In genomic region chr14:100037351-100037750, GRCh38 we compare ENCODE assay signal across 20 cellular contexts. TPM values are rescaled to one million over a fixed set of nuclear protein-coding genes. Genes with fewer than 3 reads are reported as not detected.
DNase-seq lines count a peak whose midpoint lies in the region; ATAC-seq and TF ChIP-seq lines count a peak whose summit lies in the region.
"Had no signal": no experiment of that assay in that cellular context is flagged by ENCODE, and none has a peak within 500 bp of the region (broad histone marks: within the 10 kb centered on the region; RNA-seq: fewer than 3 reads in every experiment).

No MANE protein-coding gene starts in this region.

- H3K36me3 Mint-ChIP-seq in mesothelial cell of epicardium: no peaks in the 10 kb centered on the region
- no peaks in the 10 kb centered on the region for H3K36me3 Mint-ChIP-seq in T-helper 17 cell (ENCODE audit: low read depth)
- no peaks in the 10 kb centered on the region for H3K36me3 Mint-ChIP-seq in activated naive CD4-positive, alpha-beta T cell treated with anti-CD3 and anti-CD28 coated beads, Interleukin-2, amount 10 ng/mL, durations not matched to agents 7 days and 5 days

- peaks cover 63% of the 10 kb centered on the region for H3K4me1 Mint-ChIP-seq in mesothelial cell of epicardium
- peaks cover 6% of the 10 kb centered on the region for H3K4me1 Mint-ChIP-seq in T-helper 17 cell
- H3K4me1 Mint-ChIP-seq in activated naive CD4-positive, alpha-beta T cell treated with anti-CD3 and anti-CD28 coated beads, Interleukin-2, amount 10 ng/mL, durations not matched to agents 7 days and 5 days: no peaks in the 10 kb centered on the region

- H3K27me3 ChIP-seq in left lung: no peaks in the 10 kb centered on the region
- H3K27me3 ChIP-seq: gastroesophageal sphincter, ovary, SJSA1 had no signal

- H3K36me3 ChIP-seq in left lung: no peaks in the 10 kb centered on the region
- H3K36me3 ChIP-seq: gastroesophageal sphincter, ovary, SJSA1 had no signal

- H3K4me3 ChIP-seq in left lung: no peak overlapping the region
- H3K4me3 ChIP-seq: gastroesophageal sphincter, ovary, SJSA1, skin epidermis had no signal

- H3K4me3 Mint-ChIP-seq in mesothelial cell of epicardium: no peak overlapping the region
- H3K4me3 Mint-ChIP-seq in T-helper 17 cell: no peak overlapping the region
- H3K4me3 Mint-ChIP-seq in activated naive CD4-positive, alpha-beta T cell treated with anti-CD3 and anti-CD28 coated beads, Interleukin-2, amount 10 ng/mL, durations not matched to agents 7 days and 5 days: no peak overlapping the region

- ATAC-seq in esophagus mucosa (peak; percentile 18), left lung (no peak), T-helper 17 cell (no peak)
- ATAC-seq: gastroesophageal sphincter, left lobe of liver had no signal

- H3K27ac Mint-ChIP-seq in mesothelial cell of epicardium: peak overlapping the region; percentile 54
- H3K27ac Mint-ChIP-seq in T-helper 17 cell: no peak overlapping the region
- no peak overlapping the region for H3K27ac Mint-ChIP-seq in activated naive CD4-positive, alpha-beta T cell treated with anti-CD3 and anti-CD28 coated beads, Interleukin-2, amount 10 ng/mL, durations not matched to agents 7 days and 5 days

- H3K27me3 Mint-ChIP-seq in mesothelial cell of epicardium (ENCODE audit: low read depth) (no peaks in the 10 kb centered on the region), T-helper 17 cell (no peaks in the 10 kb centered on the region)
- H3K27me3 Mint-ChIP-seq in activated naive CD4-positive, alpha-beta T cell treated with anti-CD3 and anti-CD28 coated beads, Interleukin-2, amount 10 ng/mL, durations not matched to agents 7 days and 5 days: no peaks in the 10 kb centered on the region

- H3K9me3 ChIP-seq in left lung (no peaks in the 10 kb centered on the region), T-helper 17 cell (ENCODE audit: control insufficient read depth, low read length, poor library complexity, severe bottlenecking) (no peaks in the 10 kb centered on the region)
- H3K9me3 ChIP-seq: gastroesophageal sphincter, ovary, SJSA1 had no signal

- DNase-seq in DMS79 treated with DMSO at 0.1 percent for 48 hours (lab: John Stamatoyannopoulos, UW) (peak; percentile 25), NCI-H82 treated with DMSO at 0.1 percent for 48 hours (lab: John Stamatoyannopoulos, UW; ENCODE audit: unreplicated experiment) (peak; percentile 22), mesothelial cell of epicardium (ENCODE audit: low spot score in 2 of 2, unreplicated experiment in 2 of 2) (peak in 1 of 2 experiments; percentile 29), left lung (no peak), middle frontal gyrus (ENCODE audit: extremely low spot score, low spot score) (no peak), T-helper 17 cell (no peak)
- DNase-seq in activated naive CD4-positive, alpha-beta T cell treated with anti-CD3 and anti-CD28 coated beads, Interleukin-2, amount 10 ng/mL, durations not matched to agents 7 days and 5 days: no peak
- DNase-seq: amniotic stem cell; cerebellar nuclear complex; NCI-H2081 treated with DMSO at 0.1 percent for 48 hours; NCI-H69; ovary; stimulated activated CD4-positive, alpha-beta T cell treated with anti-CD3 and anti-CD28 coated beads, Interleukin-4, amount 100 ng/mL, for 4 hours; T1000 had no signal

- H3K4me1 ChIP-seq in left lung: peaks cover 0 to 25% of the 10 kb centered on the region in 2 donors

- TF ChIP-seq CTCF in mesothelial cell of epicardium (IDR thresholded peaks at IDR 0.05; ENCODE audit: unreplicated experiment): no peak
- no peak for TF ChIP-seq CTCF in left lung (IDR thresholded peaks at IDR 0.05)

- CTCF ChIA-PET in activated naive CD4-positive, alpha-beta T cell treated with anti-CD3 and anti-CD28 coated beads, Interleukin-2, amount 10 ng/mL, durations not matched to agents 7 days and 5 days (lab: Charles Lee): interaction anchor here (1.0 to 1.3 kb wide), 2 partner anchors 10 to 20 kb away, joined by 3 read pairs; no protein-coding TSS in a partner anchor

- intact Hi-C loops in left lung (cut with DNase I): no loop called here

- H3K27ac ChIP-seq in left lung: no peak overlapping the region
- H3K27ac ChIP-seq: gastroesophageal sphincter, HL-60, ovary, SJSA1, skin epidermis had no signal

- no peaks in the 10 kb centered on the region for H3K9me3 Mint-ChIP-seq in mesothelial cell of epicardium
- no peaks in the 10 kb centered on the region for H3K9me3 Mint-ChIP-seq in activated naive CD4-positive, alpha-beta T cell treated with anti-CD3 and anti-CD28 coated beads, Interleukin-2, amount 10 ng/mL, durations not matched to agents 7 days and 5 days

RNA-seq across cellular contexts. Expression of gene EVL, which starts 27.9 kb away (rescaled TPM):
- 25.2 TPM for total RNA-seq in esophagus mucosa
- total RNA-seq in mesothelial cell of epicardium: 244 to 250 TPM (median 244 TPM) in 3 replicates
- total RNA-seq in left lung: 10 to 100 TPM; 60.2 to 84.5 TPM
- 100 to 1,000 TPM; 793 to 831 TPM for total RNA-seq in T-helper 17 cell

Comparison
In these comparisons a context has a peak if more than half of its experiments do, and no peak if none do; other contexts are left out.
1. DNase-seq: peak in DMS79 treated with DMSO at 0.1 percent for 48 hours (single experiment) and NCI-H82 treated with DMSO at 0.1 percent for 48 hours (single experiment); none in left lung (0 of 2), middle frontal gyrus (single experiment), T-helper 17 cell (0 of 3) and activated naive CD4-positive, alpha-beta T cell treated with anti-CD3 and anti-CD28 coated beads, Interleukin-2, amount 10 ng/mL, durations not matched to agents 7 days and 5 days (single experiment).